ENCODE assay signal across 10 cellular contexts in the genomic region with DNA sequence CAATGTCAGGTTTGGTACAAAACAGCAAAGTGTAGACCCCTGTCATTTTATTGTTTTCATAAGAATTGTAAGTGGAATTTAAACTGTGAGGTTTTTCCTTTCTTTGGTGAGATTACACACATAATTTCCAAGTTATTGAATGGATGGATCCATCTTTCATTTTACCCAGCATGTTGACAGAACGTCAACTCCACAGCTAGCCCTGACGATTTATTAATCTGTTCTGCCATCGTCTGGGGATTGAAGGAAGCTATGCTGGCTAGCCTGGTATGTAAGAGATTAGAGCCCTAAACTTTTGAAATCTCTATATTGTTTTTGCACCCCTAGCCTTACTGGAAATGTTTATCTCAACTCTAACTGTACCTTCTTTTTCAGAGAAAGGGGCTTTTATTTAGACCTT. TPM values are rescaled to one million over a fixed set of nuclear protein-coding genes. Genes with fewer than 3 reads are reported as not detected.
DNase-seq lines count a peak whose midpoint lies in the region; ATAC-seq and TF ChIP-seq lines count a peak whose summit lies in the region.
"Had no signal": no experiment of that assay in that cellular context is flagged by ENCODE, and none has a peak within 500 bp of the region (broad histone marks: within the 10 kb centered on the region; RNA-seq: fewer than 3 reads in every experiment).

No MANE protein-coding gene starts in this region.

- peak overlapping the region; percentile 0; the same call in 1 of the 2 replicates for H3K27ac ChIP-seq in HCT116 (ENCODE audit: low read depth, low read length)

- peaks cover 77% of the 10 kb centered on the region for H3K79me2 ChIP-seq in HCT116 (ENCODE audit: insufficient read depth, low read length)

- intact Hi-C loops in HCT116 (cut with micrococcal nuclease) = loop anchor here (5.0 to 10.0 kb wide), 2 partner anchors 353 to 385 kb away; partner anchors contain the start of genes CPED1 and ING3

- ATAC-seq in HCT116 (no peak), GM18519 (IDR thresholded peaks at IDR 0.05; ENCODE audit: low FRiP score, unreplicated experiment) (no peak), HG03521 (IDR thresholded peaks at IDR 0.05; ENCODE audit: unreplicated experiment) (no peak)

- H3K9me2 ChIP-seq in HCT116 (ENCODE audit: insufficient read depth) = no peaks in the 10 kb centered on the region

- RAD21 ChIA-PET in HCT116 (lab: Charles Lee; ENCODE audit: low non-redundant PET in 1 of 2, low total read pairs in 2 of 2, uncharacterized antibody in 2 of 2, unreplicated experiment in 2 of 2) = no interaction called here

- H3K4me3 ChIP-seq in HCT116 (replicated peaks in 1 of 2; ENCODE audit: low read depth in 1 of 2, low read length in 2 of 2) = no peak overlapping the region

- H3K4me2 ChIP-seq in HCT116 (ENCODE audit: low read length) = no peak overlapping the region

- no peak for TF ChIP-seq CTCF in HCT116 (IDR thresholded peaks at IDR 0.05 in 2 of 3, conservative IDR thresholded peaks at IDR 0.05 in 1 of 3; ENCODE audit: borderline replicate concordance in 1 of 3, insufficient read depth in 1 of 3, low read depth in 2 of 3, low read length in 2 of 3)

- POLR2A ChIA-PET in HCT116 (lab: Charles Lee) = no interaction called here

- H3K36me3 ChIP-seq in HCT116 (ENCODE audit: control insufficient read depth in 1 of 2, insufficient read depth in 2 of 2, low read length in 2 of 2) = peaks cover 42 to 47% of the 10 kb centered on the region in 2 experiments

- TF ChIP-seq RAD21 in HCT116 (IDR thresholded peaks at IDR 0.05; ENCODE audit: low read depth) = peak; percentile 41

- TF ChIP-seq POLR2A in HCT116 (IDR thresholded peaks at IDR 0.05; ENCODE audit: borderline replicate concordance, extremely low read depth, insufficient read depth, insufficient read length) = no peak

- no peaks in the 10 kb centered on the region for H3K9me3 ChIP-seq in HCT116 (ENCODE audit: control insufficient read depth in 1 of 2, insufficient read depth in 1 of 2, low read depth in 1 of 2, low read length in 2 of 2)

- no peaks in the 10 kb centered on the region for H4K20me1 ChIP-seq in HCT116 (ENCODE audit: insufficient read depth)

- peak; percentile 19 for DNase-seq in EH (ENCODE audit: low read depth)
- DNase-seq in HCT116 (ENCODE audit: low read depth, low spot score) = no peak
- peak; percentile 38 for DNase-seq in RPMI7951 (ENCODE audit: low read depth)
- peak; percentile 26 for DNase-seq in kidney tubule cell (ENCODE audit: low spot score)
- no peak for DNase-seq in NCI-H510A (lab: John Stamatoyannopoulos, UW)
- DNase-seq in SKM-1 treated with dmso at 0.1 percent for 144 hours (lab: John Stamatoyannopoulos, UW; ENCODE audit: unreplicated experiment) = no peak
- DNase-seq: anterior cingulate cortex, T-helper 2 cell had no signal

- CTCF ChIA-PET in HCT116 (lab: Charles Lee) = interaction anchor here (1.0 kb wide), 1 partner anchor 30 kb away, joined by 3 read pairs; no protein-coding TSS in a partner anchor

- H3K27me3 ChIP-seq in HCT116 (ENCODE audit: insufficient read depth, low read length) = no peaks in the 10 kb centered on the region

- no peak overlapping the region for H3K9ac ChIP-seq in HCT116 (ENCODE audit: low read length)

- H2AFZ ChIP-seq in HCT116 (ENCODE audit: low read depth, low read length, poor library complexity, severe bottlenecking) = no peak overlapping the region

- BruUV-seq in HCT116 (replicated peaks; lab: Mats Ljungman, UMichigan) = no TSS peak

- H3K4me1 ChIP-seq in HCT116 (ENCODE audit: control insufficient read depth in 1 of 2, insufficient read depth in 2 of 2, low read length in 2 of 2) = peaks cover 19 to 63% of the 10 kb centered on the region in 2 experiments; a peak in 3 of 4 replicates

TF ChIP-seq in HCT116, 20 proteins besides CTCF, POLR2A, EP300 and RAD21:
- TF ChIP-seq SIN3A (IDR thresholded peaks at IDR 0.05; ENCODE audit: low read depth) (no peak), CBX3 (IDR thresholded peaks at IDR 0.05; ENCODE audit: low read depth) (0 out of 2 replicates have a peak, but pooled peaks have one; percentile 15), POLR2AphosphoS5 (IDR thresholded peaks at IDR 0.05; ENCODE audit: low read depth, low read length) (peak; percentile 25; the same call in 1 of the 2 replicates)
TF ChIP-seq in HCT116: peak in this region for 2.

RNA-seq across cellular contexts. Expression of gene WNT16, which starts 8.6 kb away (rescaled TPM):
- total RNA-seq in HCT116 (2021; ENCODE audit: unreplicated experiment) = 152 TPM
- 89.8 and 100 TPM in 2 replicates for polyA plus RNA-seq in HCT116 (2012)
- total RNA-seq in RPMI7951 (2014; rRNA removed; shearing (Covaris generic)) = 0.39 TPM in 1 of 2 replicates, not detected in the other

RNA-seq across cellular contexts. Expression of gene FAM3C, which starts 58.7 kb away (rescaled TPM):
- 322 TPM for total RNA-seq in HCT116 (2021; ENCODE audit: unreplicated experiment)
- 103 and 148 TPM in 2 replicates for polyA plus RNA-seq in HCT116 (2012)
- total RNA-seq in RPMI7951 (2014; rRNA removed; shearing (Covaris generic)) = 51.1 and 61.3 TPM in 2 replicates

Comparison
In these comparisons a context has a peak if more than half of its experiments do, and no peak if none do; other contexts are left out.
1. DNase-seq: peak in EH (single experiment), RPMI7951 (single experiment) and kidney tubule cell (single experiment); none in HCT116 (single experiment), NCI-H510A (single experiment) and SKM-1 treated with dmso at 0.1 percent for 144 hours (single experiment).
2. RNA of gene WNT16, which starts 8.6 kb away (total RNA-seq): 152 TPM in HCT116 (single experiment); 0.39 TPM in RPMI7951; every median in the first group is over 100 times any median in the second.